ENCODE assay signal across 9 cellular contexts in the genomic region with DNA sequence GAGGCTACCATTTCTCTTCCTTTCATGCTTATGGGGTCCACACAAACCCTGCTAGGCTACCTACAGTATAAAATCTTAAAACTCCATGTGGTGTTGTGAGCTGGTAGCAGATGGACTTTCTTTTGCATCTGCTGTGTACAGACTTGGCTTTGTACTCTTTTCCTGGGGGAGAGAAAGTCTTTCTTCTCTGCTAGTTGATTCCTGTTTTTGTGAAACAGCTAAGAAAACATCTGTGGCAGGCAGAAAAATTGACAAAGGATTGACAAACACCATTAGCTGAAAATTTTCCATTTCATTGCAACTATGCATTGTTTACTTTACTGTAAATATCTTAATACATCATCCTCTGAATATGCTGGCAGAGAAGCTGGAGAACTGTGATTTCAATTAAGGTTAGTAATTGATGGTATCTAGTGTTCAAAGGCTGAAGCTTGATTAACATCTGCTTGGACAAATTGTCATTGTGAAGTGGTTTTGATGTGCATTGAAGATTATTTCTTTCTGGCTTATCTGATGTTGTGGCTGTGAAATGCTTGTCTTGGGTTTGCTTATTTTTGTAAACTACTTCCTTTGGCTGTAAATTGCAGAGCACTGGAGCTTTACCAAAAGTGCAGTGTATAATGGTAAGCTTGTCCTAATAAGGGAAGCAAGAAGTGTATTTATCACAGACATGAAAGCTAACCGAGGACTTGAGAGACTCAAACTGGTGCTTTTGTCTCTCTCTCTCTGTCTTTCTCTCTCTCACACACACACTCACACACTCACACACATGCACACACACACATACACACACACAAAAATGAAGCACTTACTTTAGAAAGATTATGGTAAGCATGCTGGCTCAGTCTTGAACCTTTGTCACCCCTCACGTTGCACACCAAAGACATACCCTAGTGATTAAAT. TPM values are rescaled to one million over a fixed set of nuclear protein-coding genes. Genes with fewer than 3 reads are reported as not detected.
A peak's percentile ranks its signal among the peaks of the same experiment; 100 is the strongest.
DNase-seq lines count a peak whose midpoint lies in the region; ATAC-seq and FAIRE-seq lines count a peak whose summit lies in the region.
"Had no signal": no experiment of that assay in that cellular context is flagged by ENCODE, and none has a peak within 500 bp of the region (broad histone marks: within the 10 kb centered on the region; RNA-seq: fewer than 3 reads in every experiment).

A gene (plus strand): TSS at position 665 of the 903 bp plus-strand sequence. CDS start 11,697 bp downstream, outside the sequence.

- no peak within 1 kb of the TSS for H3K4ac ChIP-seq in mesenchymal stem cell (ENCODE audit: low read depth in 1 of 2, low read length in 2 of 2)

- no peak within 1 kb of the TSS for H2BK12ac ChIP-seq in mesenchymal stem cell (ENCODE audit: low read length in 2 of 2)

- H3K23ac ChIP-seq in mesenchymal stem cell (ENCODE audit: low read length in 2 of 2): no peak within 1 kb of the TSS

- H3K4me2 ChIP-seq in mesenchymal stem cell (ENCODE audit: low read length, poor library complexity, severe bottlenecking): peak within 1 kb of the TSS; percentile 55

- DNase-seq in NCI-H1694 (lab: John Stamatoyannopoulos, UW): peak; percentile 60
- DNase-seq in cerebellum (ENCODE audit: low spot score): no peak
- peak; percentile 56 for DNase-seq in mesenchymal stem cell
- no peak for DNase-seq in head of caudate nucleus
- DNase-seq: CD4-positive, CD25-positive, alpha-beta regulatory T cell had no signal

- H4K91ac ChIP-seq in mesenchymal stem cell (ENCODE audit: low read length): no peak within 1 kb of the TSS

- H3K9me3 ChIP-seq in mesenchymal stem cell (ENCODE audit: control insufficient read depth, low read length): no peaks in the 10 kb centered on the region

- H3K79me1 ChIP-seq in mesenchymal stem cell (replicated peaks; ENCODE audit: low read length, poor library complexity, severe bottlenecking): no peaks in the 10 kb centered on the region

- intact Hi-C loops in head of caudate nucleus (cut with DNase I): loop anchor here (10.0 kb wide), 1 partner anchor 330 kb away; no protein-coding TSS in a partner anchor

- H2BK120ac ChIP-seq in mesenchymal stem cell (ENCODE audit: low read depth, low read length): no peak within 1 kb of the TSS

- H2BK15ac ChIP-seq in mesenchymal stem cell (ENCODE audit: low read depth, poor library complexity, severe bottlenecking): no peak within 1 kb of the TSS

- peak within 1 kb of the TSS; percentile 89 for H3K9ac ChIP-seq in mesenchymal stem cell (ENCODE audit: low read length)

- H3K27me3 ChIP-seq in mesenchymal stem cell (ENCODE audit: control insufficient read depth in 1 of 2, insufficient read depth in 1 of 2, low read length in 2 of 2): no peaks in the 10 kb centered on the region

- no peak within 1 kb of the TSS for H2AK5ac ChIP-seq in mesenchymal stem cell (ENCODE audit: low read length, severe bottlenecking)

- no peaks in the 10 kb centered on the region for H3K36me3 ChIP-seq in mesenchymal stem cell (ENCODE audit: control insufficient read depth in 1 of 2, insufficient read depth in 2 of 2, low read depth in 1 of 2, low read length in 2 of 2)

- H2AFZ ChIP-seq in mesenchymal stem cell (ENCODE audit: low read depth, low read length): peak within 1 kb of the TSS; percentile 14

- no peak within 1 kb of the TSS for H4K8ac ChIP-seq in mesenchymal stem cell (ENCODE audit: low read length)

- H3K14ac ChIP-seq in mesenchymal stem cell (ENCODE audit: low read length in 2 of 2): peak within 1 kb of the TSS in 1 of 2 experiments; percentile 60

- H3K27ac ChIP-seq in mesenchymal stem cell (ENCODE audit: low read length, poor library complexity, severe bottlenecking): no peak within 1 kb of the TSS

- no peak within 1 kb of the TSS for H2BK5ac ChIP-seq in mesenchymal stem cell (ENCODE audit: low read depth, low read length, poor library complexity, severe bottlenecking)

- 0% methylated on average over 2 of the region's 2 CpGs for WGBS in mesenchymal stem cell

- H3K4me3 ChIP-seq in mesenchymal stem cell (ENCODE audit: insufficient read depth in 1 of 2, low read depth in 1 of 2, low read length in 2 of 2): peak within 1 kb of the TSS in 1 of 2 experiments; percentile 83

- FAIRE-seq in A204.1 (lab: Jason Lieb, UNC): peak; percentile 88

- H3K4me1 ChIP-seq in mesenchymal stem cell (ENCODE audit: control insufficient read depth, insufficient read depth, low read depth, low read length): no peaks in the 10 kb centered on the region

- peak within 1 kb of the TSS in 1 of 2 experiments; percentile 40 for H3K18ac ChIP-seq in mesenchymal stem cell (ENCODE audit: low read depth in 1 of 2, low read length in 2 of 2)

- ATAC-seq in GM21723 (IDR thresholded peaks at IDR 0.05; ENCODE audit: unreplicated experiment) (no peak), GM18867 (IDR thresholded peaks at IDR 0.05; ENCODE audit: unreplicated experiment) (no peak), HG02981 (IDR thresholded peaks at IDR 0.05; ENCODE audit: unreplicated experiment) (no peak)

RNA-seq across cellular contexts. Expression of the gene that starts here (rescaled TPM):
- total RNA-seq in cerebellum: 228 TPM
- polyA plus RNA-seq in mesenchymal stem cell (2013, experiment 1 of 2): 0.04 TPM
- 0.04 TPM for polyA plus RNA-seq in mesenchymal stem cell (2013, experiment 2 of 2)
- total RNA-seq: CD4-positive, CD25-positive, alpha-beta regulatory T cell had no signal
- polyA plus RNA-seq: CD4-positive, CD25-positive, alpha-beta regulatory T cell had no signal

Comparison
In these comparisons a context has a peak if more than half of its experiments do, and no peak if none do; other contexts are left out.
1. DNase-seq: peak in NCI-H1694 (single experiment) and mesenchymal stem cell (single experiment); none in cerebellum (single experiment) and head of caudate nucleus (0 of 42).